In genomic region chr3:69888040-69888945, GRCh38 we compare ENCODE assay signal across 29 cellular contexts.
DNase-seq lines count a peak whose midpoint lies in the region; ATAC-seq, FAIRE-seq and TF ChIP-seq lines count a peak whose summit lies in the region.
"Had no signal": no experiment of that assay in that cellular context is flagged by ENCODE, and none has a peak within 500 bp of the region (broad histone marks: within the 10 kb centered on the region; RNA-seq: fewer than 3 reads in every experiment).

No MANE protein-coding gene starts in this region.

- peaks cover 0 to 3% of the 10 kb centered on the region in 2 donors for H3K4me1 ChIP-seq in ascending aorta
- H3K4me1 ChIP-seq: right lobe of liver had no signal

- H3K9me3 ChIP-seq in ascending aorta, result no peaks in the 10 kb centered on the region
- H3K9me3 ChIP-seq: ovary, right lobe of liver had no signal

- peak; percentile 21 for FAIRE-seq in islet of Langerhans (lab: Jason Lieb, UNC)
- FAIRE-seq: bronchial epithelial cell had no signal

- H3K36me3 ChIP-seq in ascending aorta, result no peaks in the 10 kb centered on the region
- H3K36me3 ChIP-seq: ovary, right lobe of liver had no signal

- peak overlapping the region; percentile 24 to 59 for H3K27ac ChIP-seq in ascending aorta
- H3K27ac ChIP-seq: coronary artery, ovary, right lobe of liver had no signal

- peak overlapping the region; percentile 31 to 47 for H3K4me3 ChIP-seq in ascending aorta
- H3K4me3 ChIP-seq: coronary artery, ovary, right lobe of liver had no signal

- ATAC-seq in HG02840 (IDR thresholded peaks at IDR 0.05; ENCODE audit: low FRiP score, unreplicated experiment), result no peak
- ATAC-seq: activated CD8-positive, alpha-beta memory T cell treated with anti-CD3 and anti-CD28 coated beads, Interleukin-2, amount 10 ng/mL, durations not matched to agents 7 days and 5 days; activated T-cell treated with anti-CD3 and anti-CD28 coated beads, Interleukin-2, amount 50 U/mL, for 72 hours; effector memory CD8-positive, alpha-beta T cell; HCT116; naive thymus-derived CD8-positive, alpha-beta T cell; PC-3; right lobe of liver had no signal

- intact Hi-C loops in ascending aorta (cut with DNase I), result no loop called here

- TF ChIP-seq CTCF in ascending aorta (IDR thresholded peaks at IDR 0.05), result no peak

- no peaks in the 10 kb centered on the region for H3K27me3 ChIP-seq in ascending aorta
- H3K27me3 ChIP-seq: ovary, right lobe of liver had no signal

- DNase-seq in EL (peak; percentile 13), ascending aorta (ENCODE audit: low spot score in 2 of 2) (no peak), retina (peak; percentile 71), DMS153 treated with DMSO at 0.1 percent for 48 hours (lab: John Stamatoyannopoulos, UW; ENCODE audit: unreplicated experiment) (no peak), amniotic stem cell (lab: John Stamatoyannopoulos, UW) (no peak)
- no peak for DNase-seq in activated CD4-positive, CD25-positive, alpha-beta regulatory T cell (lab: John Stamatoyannopoulos, UW)
- DNase-seq: ACHN; activated CD4-positive, alpha-beta T cell treated with anti-CD3 and anti-CD28 coated beads, Interleukin-2, amount 50 U/mL, for 1 hour; activated CD8-positive, alpha-beta memory T cell treated with anti-CD3 and anti-CD28 coated beads, Interleukin-2, amount 10 ng/mL, durations not matched to agents 7 days and 5 days; activated naive CD4-positive, alpha-beta T cell treated with Interleukin-2 at 50 U/mL for 16 hours; activated T-cell treated with anti-CD3 and anti-CD28 coated beads, Interleukin-2, amount 50 U/mL, for 72 hours; effector memory CD8-positive, alpha-beta T cell; foreskin fibroblast; left ventricle myocardium superior; naive thymus-derived CD8-positive, alpha-beta T cell; NCI-H1417 treated with DMSO at 0.1 percent for 48 hours; NCI-H2081 treated with DMSO at 0.1 percent for 48 hours; NCI-H446 treated with DMSO at 0.1 percent for 48 hours; NK-92 treated with Interleukin-12 subunit alpha and Interleukin-12 subunit beta, amount 100 ng/mL, for 24 hours; ovary; PC-3; right lobe of liver; Right ventricle myocardium superior; stimulated activated CD4-positive, alpha-beta T cell treated with anti-CD3 and anti-CD28 coated beads, Interleukin-2, amount 100 ng/mL, for 48 hours had no signal

Comparison
In these comparisons a context has a peak if more than half of its experiments do, and no peak if none do; other contexts are left out.
1. DNase-seq: peak in EL (single experiment) and retina (single experiment); none in ascending aorta (0 of 2), DMS153 treated with DMSO at 0.1 percent for 48 hours (single experiment), activated CD4-positive, CD25-positive, alpha-beta regulatory T cell (0 of 4) and amniotic stem cell (single experiment).